25 cellular contexts compared by ENCODE assay signal in the genomic region with DNA sequence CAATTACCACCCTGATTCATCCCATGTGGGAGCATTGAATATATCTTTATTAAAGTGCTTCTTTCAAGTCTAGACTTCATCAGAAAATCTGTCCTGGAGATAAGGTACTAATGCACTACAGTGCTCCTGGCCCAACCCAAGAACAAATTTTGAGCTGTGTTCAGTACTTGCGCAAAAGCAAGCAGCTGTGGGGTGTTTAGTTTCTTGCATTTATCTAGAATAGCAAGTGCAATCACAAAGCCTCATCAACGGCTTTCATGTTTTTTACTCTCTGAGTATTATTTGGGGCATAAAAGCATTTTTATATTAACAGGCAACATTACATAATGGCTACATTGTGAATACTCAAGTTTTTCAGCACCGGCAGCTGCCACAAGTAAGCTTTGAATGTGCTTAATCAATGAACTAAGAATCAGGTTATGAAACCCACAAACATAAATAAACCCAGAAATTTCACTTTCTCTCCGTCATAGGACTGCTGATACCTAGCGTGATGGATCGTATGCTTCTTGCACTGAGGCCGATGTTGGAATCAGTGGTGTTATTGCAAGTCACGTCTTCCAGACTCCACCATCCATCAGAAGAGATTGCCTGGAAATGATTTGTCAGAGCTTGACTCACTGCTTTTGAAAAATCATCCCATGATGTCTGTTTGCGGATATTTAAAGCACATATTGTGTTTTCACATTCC.
A peak's percentile ranks its signal among the peaks of the same experiment; 100 is the strongest.
DNase-seq lines count a peak whose midpoint lies in the region; ATAC-seq, FAIRE-seq and TF ChIP-seq lines count a peak whose summit lies in the region.
"Had no signal": no experiment of that assay in that cellular context is flagged by ENCODE, and none has a peak within 500 bp of the region (broad histone marks: within the 10 kb centered on the region; RNA-seq: fewer than 3 reads in every experiment).

No MANE protein-coding gene starts in this region.

- RAD21 ChIA-PET in GM12878 (lab: Charles Lee; ENCODE audit: unreplicated experiment): interaction anchor here (1.0 kb wide), 1 partner anchor 31 kb away, joined by 3 read pairs; no protein-coding TSS in a partner anchor

- no TSS peak for BruUV-seq in GM12878 (replicated peaks; lab: Mats Ljungman, UMichigan)

- CTCF ChIA-PET in GM12878 (lab: Yijun Ruan, JAX): interaction anchor here (1.3 kb wide), 1 partner anchor 16 kb away, joined by 4 read pairs; no protein-coding TSS in a partner anchor

- in situ Hi-C loops in GM12878 (cut with MboI): loop anchor here (5.0 kb wide), 1 partner anchor 392 kb away; no protein-coding TSS in a partner anchor

- SMC1A ChIA-PET in GM12878 (lab: Charles Lee; ENCODE audit: uncharacterized antibody, unreplicated experiment): interaction anchor here (1.2 to 1.8 kb wide), 5 partner anchors 9 to 436 kb away, joined by 3 to 6 read pairs (median 3); no protein-coding TSS in a partner anchor

- TF ChIP-seq EP300 in GM12878 (IDR thresholded peaks at IDR 0.05; ENCODE audit: borderline replicate concordance in 1 of 2, control insufficient read depth in 1 of 2, low read depth in 2 of 2, low read length in 2 of 2): peak; percentile 37 to 44; a peak in 2 of 4 replicates
- no peak for TF ChIP-seq EP300 in gastroesophageal sphincter (IDR thresholded peaks at IDR 0.05)

- H2AFZ ChIP-seq in GM12878 (ENCODE audit: control insufficient read depth, low read depth, low read length): no peak overlapping the region

- POLR2A ChIA-PET in GM12878 (lab: Charles Lee): interaction anchor here (1.1 kb wide), 1 partner anchor 14 kb away, joined by 4 read pairs; no protein-coding TSS in a partner anchor

- H3K9ac ChIP-seq in GM12878 (ENCODE audit: control insufficient read depth, insufficient read depth, low read length): no peak overlapping the region

- H3K27me3 ChIP-seq in GM12878 (replicated peaks in 1 of 2; ENCODE audit: control insufficient read depth in 2 of 2, insufficient read depth in 2 of 2, low read length in 1 of 2) (no peaks in the 10 kb centered on the region; a peak in 1 of 4 replicates), gastroesophageal sphincter (no peaks in the 10 kb centered on the region), psoas muscle (ENCODE audit: insufficient read depth in 3 of 3, low read length in 2 of 3) (peaks cover 0 to 3% (median 0%) of the 10 kb centered on the region in 3 donors)
- H3K27me3 ChIP-seq: spleen, stomach had no signal

- no peak for FAIRE-seq in GM12878 (lab: Jason Lieb, UNC)
- FAIRE-seq: A204.1 had no signal

- TF ChIP-seq RAD21 in GM12878 (IDR thresholded peaks at IDR 0.05; ENCODE audit: insufficient read depth, low read depth, low read length): no peak

- ATAC-seq in GM12878 (peak; percentile 80), gastroesophageal sphincter (peak; percentile 51), psoas muscle (no peak), HG03135 (IDR thresholded peaks at IDR 0.05; ENCODE audit: unreplicated experiment) (no peak), GM21515 (IDR thresholded peaks at IDR 0.05; ENCODE audit: unreplicated experiment) (no peak)
- ATAC-seq: activated CD4-positive, alpha-beta T cell treated with anti-CD3 and anti-CD28 coated beads for 36 hours; left colon; naive thymus-derived CD8-positive, alpha-beta T cell had no signal

- H3K36me3 ChIP-seq in GM12878 (ENCODE audit: control insufficient read depth in 2 of 2, insufficient read depth in 2 of 2, low read length in 1 of 2) (no peaks in the 10 kb centered on the region), gastroesophageal sphincter (peaks cover 0 to 49% of the 10 kb centered on the region in 2 donors), psoas muscle (ENCODE audit: insufficient read depth in 1 of 2, low read depth in 1 of 2) (no peaks in the 10 kb centered on the region)

- TF ChIP-seq POLR2A in GM12878 (IDR thresholded peaks at IDR 0.05; ENCODE audit: low read depth, low read length) (no peak), gastroesophageal sphincter (IDR thresholded peaks at IDR 0.05) (no peak)

- DNase-seq in A172 (ENCODE audit: low spot score) (peak; percentile 36), HPDE6-E6E7 (ENCODE audit: extremely low spot score) (peak; percentile 8), GM12878 (ENCODE audit: low read depth, low spot score) (no peak), NCI-H2196 treated with DMSO at 0.1 percent for 48 hours (lab: John Stamatoyannopoulos, UW; ENCODE audit: unreplicated experiment) (no peak), psoas muscle (no peak)
- DNase-seq: activated CD4-positive, alpha-beta T cell treated with anti-CD3 and anti-CD28 coated beads for 36 hours; activated CD8-positive, alpha-beta memory T cell treated with anti-CD3 and anti-CD28 coated beads for 24 hours; activated naive CD4-positive, alpha-beta T cell treated with anti-CD3 and anti-CD28 coated beads, Interleukin-2, amount 10 ng/mL, durations not matched to agents 7 days and 5 days; activated T-cell treated with anti-CD3 and anti-CD28 coated beads, Interleukin-2, amount 50 U/mL, for 24 hours; aorta; effector CD4-positive, alpha-beta T cell; left colon; MM.1S; naive thymus-derived CD8-positive, alpha-beta T cell; NCI-H1436 treated with DMSO at 0.1 percent for 48 hours; NCI-H2227 treated with DMSO at 0.1 percent for 48 hours; NCI-H748 treated with DMSO at 0.1 percent for 48 hours; OCI-M1; SIG-M5; spleen; stomach had no signal

- H3K4me1 ChIP-seq in GM12878 (ENCODE audit: control insufficient read depth, insufficient read depth, low read length) (no peaks in the 10 kb centered on the region), gastroesophageal sphincter (no peaks in the 10 kb centered on the region), psoas muscle (no peaks in the 10 kb centered on the region)
- H3K4me1 ChIP-seq: spleen, stomach had no signal

- H3K27ac ChIP-seq in GM12878 (ENCODE audit: control insufficient read depth, insufficient read depth) (no peak overlapping the region), gastroesophageal sphincter (no peak overlapping the region), psoas muscle (no peak overlapping the region)
- H3K27ac ChIP-seq: spleen, stomach had no signal

- WGBS in GM12878 (ENCODE audit: insufficient coverage, insufficient replicate concordance, low lambda C conversion rate, missing lambda C conversion rate): 46% methylated on average over 9 of the region's 9 CpGs
- WGBS in gastroesophageal sphincter (ENCODE audit: low coverage in 1 of 2), 2 donors: 56 to 77% methylated on average over 8 of the region's 9 CpGs
- WGBS in psoas muscle, 3 donors: 82 to 86% (median 82%) methylated on average over 9 of the region's 9 CpGs

- H3K9me3 ChIP-seq in GM12878 (replicated peaks; ENCODE audit: control insufficient read depth, insufficient read depth, low read length) (no peaks in the 10 kb centered on the region), gastroesophageal sphincter (no peaks in the 10 kb centered on the region), psoas muscle (no peaks in the 10 kb centered on the region)
- H3K9me3 ChIP-seq: spleen, stomach had no signal

- no peak overlapping the region for H3K4me2 ChIP-seq in GM12878 (ENCODE audit: control insufficient read depth, insufficient read depth)

- no peaks in the 10 kb centered on the region for H4K20me1 ChIP-seq in GM12878 (ENCODE audit: control insufficient read depth, insufficient read depth)

- H3K79me2 ChIP-seq in GM12878 (ENCODE audit: control insufficient read depth, insufficient read depth, low read length): no peaks in the 10 kb centered on the region

- no peak overlapping the region for H3K4me3 ChIP-seq in GM12878
- H3K4me3 ChIP-seq in gastroesophageal sphincter: no peak overlapping the region
- no peak overlapping the region for H3K4me3 ChIP-seq in psoas muscle
- H3K4me3 ChIP-seq: spleen, stomach had no signal

- TF ChIP-seq CTCF in GM12878 (IDR thresholded peaks at IDR 0.05 in 2 of 3, conservative IDR thresholded peaks at IDR 0.05 in 1 of 3; ENCODE audit: control insufficient read depth in 2 of 3, extremely low read depth in 1 of 3, insufficient read depth in 1 of 3, low read depth in 3 of 3, low read length in 3 of 3) (no peak), gastroesophageal sphincter (IDR thresholded peaks at IDR 0.05) (no peak), psoas muscle (IDR thresholded peaks at IDR 0.05) (no peak)

- intact Hi-C loops in GM12878 (cut with micrococcal nuclease; ENCODE audit: unreplicated experiment): no loop called here
- intact Hi-C loops in psoas muscle (cut with DNase I): no loop called here

TF ChIP-seq in GM12878, 131 proteins besides CTCF, POLR2A, EP300 and RAD21:
- TF ChIP-seq PAX5 (IDR thresholded peaks at IDR 0.05; ENCODE audit: borderline replicate concordance, low read depth, low read length): no peak
- peak; percentile 14 for TF ChIP-seq MEF2B (IDR thresholded peaks at IDR 0.05; ENCODE audit: partially characterized antibody, poor library complexity, severe bottlenecking)
- no peak for TF ChIP-seq CREM (IDR thresholded peaks at IDR 0.05; ENCODE audit: low read depth)
- TF ChIP-seq MTA2 (IDR thresholded peaks at IDR 0.05; ENCODE audit: low read depth): peak; percentile 46; the same call in 1 of the 2 replicates
- peak in 1 of 2 experiments; percentile 41; a peak in 1 of 4 replicates for TF ChIP-seq IKZF2 (IDR thresholded peaks at IDR 0.05)
- no peak for TF ChIP-seq BRCA1 (IDR thresholded peaks at IDR 0.05; ENCODE audit: low read depth, low read length)
- TF ChIP-seq IKZF1 (conservative IDR thresholded peaks at IDR 0.05): peak; percentile 25
TF ChIP-seq in GM12878: peak in this region for 4.

Comparison
In these comparisons a context has a peak if more than half of its experiments do, and no peak if none do; other contexts are left out.
1. DNase-seq: peak in A172 (single experiment) and HPDE6-E6E7 (single experiment); none in GM12878 (single experiment), NCI-H2196 treated with DMSO at 0.1 percent for 48 hours (single experiment) and psoas muscle (0 of 2).
2. ATAC-seq: peak in GM12878 (single experiment) and gastroesophageal sphincter (single experiment); none in psoas muscle (0 of 4), HG03135 (single experiment) and GM21515 (single experiment).